15 cellular contexts compared by ENCODE assay signal in genomic region chr6:134619789-134620188, GRCh38.
DNase-seq lines count a peak whose midpoint lies in the region; ATAC-seq, FAIRE-seq and TF ChIP-seq lines count a peak whose summit lies in the region.
"Had no signal": no experiment of that assay in that cellular context is flagged by ENCODE, and none has a peak within 500 bp of the region (broad histone marks: within the 10 kb centered on the region; RNA-seq: fewer than 3 reads in every experiment).

No MANE protein-coding gene starts in this region.

- intact Hi-C loops in left ventricle myocardium superior (cut with micrococcal nuclease) = no loop called here

- H3K27ac ChIP-seq in astrocyte (ENCODE audit: low read depth, low read length) = no peak overlapping the region
- H3K27ac ChIP-seq: sigmoid colon had no signal

- ATAC-seq in stimulated activated naive CD8-positive, alpha-beta T cell treated with anti-CD3 and anti-CD28 coated beads, Interleukin-15, amount 100 ng/mL, for 72 hours = no peak
- peak; percentile 76 for ATAC-seq in left ventricle myocardium superior
- no peak for ATAC-seq in GM21529 (IDR thresholded peaks at IDR 0.05; ENCODE audit: unreplicated experiment)
- ATAC-seq: activated CD8-positive, alpha-beta T cell treated with anti-CD3 and anti-CD28 coated beads, Interleukin-2, amount 10 ng/mL, durations not matched to agents 7 days and 5 days had no signal

- no peaks in the 10 kb centered on the region for H3K79me2 ChIP-seq in astrocyte (ENCODE audit: insufficient read depth, low read length)

- peak overlapping the region; percentile 38 for H3K27ac Mint-ChIP-seq in stimulated activated naive CD8-positive, alpha-beta T cell treated with anti-CD3 and anti-CD28 coated beads, Interleukin-15, Interleukin-2, amounts not matched to agents 100 ng/mL and 50 ng/mL, for 24 hours
- no peak overlapping the region for H3K27ac Mint-ChIP-seq in stimulated activated naive CD8-positive, alpha-beta T cell treated with anti-CD3 and anti-CD28 coated beads, Interleukin-15, amount 100 ng/mL, for 72 hours
- H3K27ac Mint-ChIP-seq in astrocyte (ENCODE audit: unreplicated experiment) (peak overlapping the region; percentile 59), mesothelial cell of epicardium (no peak overlapping the region)
- H3K27ac Mint-ChIP-seq: activated CD8-positive, alpha-beta T cell treated with anti-CD3 and anti-CD28 coated beads, Interleukin-2, amount 10 ng/mL, durations not matched to agents 7 days and 5 days; activated naive CD4-positive, alpha-beta T cell treated with anti-CD3 and anti-CD28 coated beads for 36 hours had no signal

- no peak for DNase-seq in stimulated activated naive CD8-positive, alpha-beta T cell treated with anti-CD3 and anti-CD28 coated beads, Interleukin-15, amount 100 ng/mL, for 72 hours
- peak; percentile 86 for DNase-seq in astrocyte (ENCODE audit: low read depth)
- no peak for DNase-seq in left ventricle myocardium superior
- DNase-seq in urothelium cell line (ENCODE audit: low spot score) = peak; percentile 44
- DNase-seq in HTR-8/SVneo (ENCODE audit: insufficient read length, low spot score) = no peak
- no peak for DNase-seq in mesothelial cell of epicardium (ENCODE audit: low spot score in 2 of 2, unreplicated experiment in 2 of 2)
- DNase-seq: activated CD8-positive, alpha-beta T cell treated with anti-CD3 and anti-CD28 coated beads, Interleukin-2, amount 10 ng/mL, durations not matched to agents 7 days and 5 days; activated naive CD4-positive, alpha-beta T cell treated with anti-CD3 and anti-CD28 coated beads for 36 hours; AML-193; hypothalamus; NCI-H187; sigmoid colon had no signal

- no peaks in the 10 kb centered on the region for H4K20me1 ChIP-seq in astrocyte (ENCODE audit: insufficient read depth, low read length)

- H3K4me3 Mint-ChIP-seq in stimulated activated naive CD8-positive, alpha-beta T cell treated with anti-CD3 and anti-CD28 coated beads, Interleukin-15, Interleukin-2, amounts not matched to agents 100 ng/mL and 50 ng/mL, for 24 hours = no peak overlapping the region
- no peak overlapping the region for H3K4me3 Mint-ChIP-seq in stimulated activated naive CD8-positive, alpha-beta T cell treated with anti-CD3 and anti-CD28 coated beads, Interleukin-15, amount 100 ng/mL, for 72 hours
- H3K4me3 Mint-ChIP-seq in astrocyte (ENCODE audit: unreplicated experiment) (no peak overlapping the region), mesothelial cell of epicardium (no peak overlapping the region)
- H3K4me3 Mint-ChIP-seq: activated CD8-positive, alpha-beta T cell treated with anti-CD3 and anti-CD28 coated beads, Interleukin-2, amount 10 ng/mL, durations not matched to agents 7 days and 5 days; activated naive CD4-positive, alpha-beta T cell treated with anti-CD3 and anti-CD28 coated beads for 36 hours had no signal

- no peak overlapping the region for H2AFZ ChIP-seq in astrocyte (ENCODE audit: low read depth, low read length)

- no peaks in the 10 kb centered on the region for H3K9me3 Mint-ChIP-seq in stimulated activated naive CD8-positive, alpha-beta T cell treated with anti-CD3 and anti-CD28 coated beads, Interleukin-15, Interleukin-2, amounts not matched to agents 100 ng/mL and 50 ng/mL, for 24 hours
- no peaks in the 10 kb centered on the region for H3K9me3 Mint-ChIP-seq in stimulated activated naive CD8-positive, alpha-beta T cell treated with anti-CD3 and anti-CD28 coated beads, Interleukin-15, amount 100 ng/mL, for 72 hours
- H3K9me3 Mint-ChIP-seq in astrocyte (ENCODE audit: unreplicated experiment) = no peaks in the 10 kb centered on the region
- H3K9me3 Mint-ChIP-seq in mesothelial cell of epicardium = peaks cover 4% of the 10 kb centered on the region
- H3K9me3 Mint-ChIP-seq: activated naive CD4-positive, alpha-beta T cell treated with anti-CD3 and anti-CD28 coated beads for 36 hours had no signal

- peaks cover 8% of the 10 kb centered on the region for H3K4me1 ChIP-seq in astrocyte (ENCODE audit: insufficient read depth, low read length)
- H3K4me1 ChIP-seq: sigmoid colon had no signal

- peaks cover 9% of the 10 kb centered on the region for H3K27me3 ChIP-seq in astrocyte (ENCODE audit: insufficient read depth, low read length)
- H3K27me3 ChIP-seq: sigmoid colon had no signal

- no peaks in the 10 kb centered on the region for H3K4me1 Mint-ChIP-seq in stimulated activated naive CD8-positive, alpha-beta T cell treated with anti-CD3 and anti-CD28 coated beads, Interleukin-15, Interleukin-2, amounts not matched to agents 100 ng/mL and 50 ng/mL, for 24 hours (ENCODE audit: low read depth)
- H3K4me1 Mint-ChIP-seq in stimulated activated naive CD8-positive, alpha-beta T cell treated with anti-CD3 and anti-CD28 coated beads, Interleukin-15, amount 100 ng/mL, for 72 hours = peaks cover 10% of the 10 kb centered on the region
- H3K4me1 Mint-ChIP-seq in astrocyte (ENCODE audit: low read depth, unreplicated experiment) (peaks cover 30% of the 10 kb centered on the region), mesothelial cell of epicardium (no peaks in the 10 kb centered on the region)

- FAIRE-seq in astrocyte (lab: Jason Lieb, UNC) (no peak), urothelium cell line (lab: Jason Lieb, UNC) (no peak), HTR-8/SVneo (lab: Jason Lieb, UNC) (no peak)
- FAIRE-seq: G401.6 had no signal

- peak overlapping the region; percentile 38 for H3K4me2 ChIP-seq in astrocyte (ENCODE audit: low read length)

- no peak for TF ChIP-seq CTCF in astrocyte (IDR thresholded peaks at IDR 0.05; ENCODE audit: insufficient read depth, low read depth, low read length)
- TF ChIP-seq CTCF in mesothelial cell of epicardium (IDR thresholded peaks at IDR 0.05; ENCODE audit: unreplicated experiment) = no peak

- H3K9ac ChIP-seq in astrocyte (ENCODE audit: low read length) = no peak overlapping the region

- H3K4me3 ChIP-seq in astrocyte (ENCODE audit: insufficient read depth, low read depth, low read length) = no peak overlapping the region
- H3K4me3 ChIP-seq: sigmoid colon had no signal

- H3K36me3 ChIP-seq in astrocyte (ENCODE audit: insufficient read depth, low read length) = no peaks in the 10 kb centered on the region
- H3K36me3 ChIP-seq: sigmoid colon had no signal

- no peaks in the 10 kb centered on the region for H3K27me3 Mint-ChIP-seq in stimulated activated naive CD8-positive, alpha-beta T cell treated with anti-CD3 and anti-CD28 coated beads, Interleukin-15, Interleukin-2, amounts not matched to agents 100 ng/mL and 50 ng/mL, for 24 hours
- no peaks in the 10 kb centered on the region for H3K27me3 Mint-ChIP-seq in stimulated activated naive CD8-positive, alpha-beta T cell treated with anti-CD3 and anti-CD28 coated beads, Interleukin-15, amount 100 ng/mL, for 72 hours
- no peaks in the 10 kb centered on the region for H3K27me3 Mint-ChIP-seq in astrocyte (ENCODE audit: low read depth, unreplicated experiment)
- H3K27me3 Mint-ChIP-seq in mesothelial cell of epicardium (ENCODE audit: low read depth) = peaks cover 1% of the 10 kb centered on the region

- no peaks in the 10 kb centered on the region for H3K36me3 Mint-ChIP-seq in stimulated activated naive CD8-positive, alpha-beta T cell treated with anti-CD3 and anti-CD28 coated beads, Interleukin-15, Interleukin-2, amounts not matched to agents 100 ng/mL and 50 ng/mL, for 24 hours (ENCODE audit: low read depth)
- no peaks in the 10 kb centered on the region for H3K36me3 Mint-ChIP-seq in astrocyte (ENCODE audit: low read depth, unreplicated experiment)
- no peaks in the 10 kb centered on the region for H3K36me3 Mint-ChIP-seq in mesothelial cell of epicardium

- H3K9me3 ChIP-seq in astrocyte (ENCODE audit: insufficient read depth, low read depth, low read length) = no peaks in the 10 kb centered on the region
- H3K9me3 ChIP-seq: sigmoid colon had no signal

Comparison
In these comparisons a context has a peak if more than half of its experiments do, and no peak if none do; other contexts are left out.
1. H3K27ac Mint-ChIP-seq: peak in stimulated activated naive CD8-positive, alpha-beta T cell treated with anti-CD3 and anti-CD28 coated beads, Interleukin-15, Interleukin-2, amounts not matched to agents 100 ng/mL and 50 ng/mL, for 24 hours (single experiment) and astrocyte (single experiment); none in stimulated activated naive CD8-positive, alpha-beta T cell treated with anti-CD3 and anti-CD28 coated beads, Interleukin-15, amount 100 ng/mL, for 72 hours (0 of 2) and mesothelial cell of epicardium (single experiment).
2. DNase-seq: peak in astrocyte (single experiment) and urothelium cell line (single experiment); none in stimulated activated naive CD8-positive, alpha-beta T cell treated with anti-CD3 and anti-CD28 coated beads, Interleukin-15, amount 100 ng/mL, for 72 hours (0 of 2), left ventricle myocardium superior (single experiment), HTR-8/SVneo (single experiment) and mesothelial cell of epicardium (0 of 2).